14 cellular contexts compared by ENCODE assay signal in genomic region chr19:31096047-31096446, GRCh38.
"Had no signal": no experiment of that assay in that cellular context is flagged by ENCODE, and none has a peak within 500 bp of the region (broad histone marks: within the 10 kb centered on the region; RNA-seq: fewer than 3 reads in every experiment).

No MANE protein-coding gene starts in this region.

- H3K27ac Mint-ChIP-seq: activated B cell treated with CpG ODN at 0.5 μM for 24 hours; activated CD4-positive, alpha-beta T cell treated with anti-CD3 and anti-CD28 coated beads, Interleukin-2, amount 10 ng/mL, durations not matched to agents 24 days and 14 days; activated T-helper 17 cell treated with anti-CD3 and anti-CD28 coated beads, Interleukin-2, amount 50 U/mL, for 72 hours; stimulated activated memory B cell treated with anti-CD40 and anti-IgM and Interleukin-4, amounts not matched to agents 10 μg/mL and 1 μg/mL and 100 μg/mL, for 72 hours; T-helper 1 cell treated with Interleukin-12 subunit alpha and Interleukin-12 subunit beta and Interleukin-4 antibody, amounts not matched to agents 30 μg/mL and 1 μg/mL, for 36 hours had no signal

- ATAC-seq: activated T-helper 17 cell treated with anti-CD3 and anti-CD28 coated beads, Interleukin-2, amount 50 U/mL, for 72 hours; left lobe of liver; stimulated activated memory B cell treated with anti-CD40 and anti-IgM and Interleukin-4, amounts not matched to agents 10 μg/mL and 1 μg/mL and 100 μg/mL, for 72 hours had no signal

- H3K27ac ChIP-seq: adrenal gland, neutrophil, spleen, tibial nerve had no signal

- H3K36me3 ChIP-seq: adrenal gland, neutrophil, spleen, tibial nerve had no signal

- DNase-seq: activated B cell treated with CpG ODN at 0.5 μM for 24 hours; activated CD4-positive, alpha-beta T cell treated with anti-CD3 and anti-CD28 coated beads, Interleukin-2, amount 10 ng/mL, durations not matched to agents 24 days and 14 days; activated CD8-positive, alpha-beta memory T cell treated with anti-CD3 and anti-CD28 coated beads for 24 hours; activated naive CD4-positive, alpha-beta T cell treated with anti-CD3 and anti-CD28 coated beads, Interleukin-2, amount 50 U/mL, for 16 hours; adrenal gland; dermis blood vessel endothelial cell; spleen; stimulated activated CD4-positive, alpha-beta T cell treated with anti-CD3 and anti-CD28 coated beads, Interleukin-1b, Interleukin-23, amount 100 ng/mL, for 48 hours had no signal

- H3K4me1 ChIP-seq: adrenal gland, tibial nerve had no signal

- H3K9me3 Mint-ChIP-seq: activated CD4-positive, alpha-beta T cell treated with anti-CD3 and anti-CD28 coated beads, Interleukin-2, amount 10 ng/mL, durations not matched to agents 24 days and 14 days; activated T-helper 17 cell treated with anti-CD3 and anti-CD28 coated beads, Interleukin-2, amount 50 U/mL, for 72 hours; T-helper 1 cell treated with Interleukin-12 subunit alpha and Interleukin-12 subunit beta and Interleukin-4 antibody, amounts not matched to agents 30 μg/mL and 1 μg/mL, for 36 hours had no signal

- H3K4me3 Mint-ChIP-seq: activated B cell treated with CpG ODN at 0.5 μM for 24 hours; activated CD4-positive, alpha-beta T cell treated with anti-CD3 and anti-CD28 coated beads, Interleukin-2, amount 10 ng/mL, durations not matched to agents 24 days and 14 days; activated T-helper 17 cell treated with anti-CD3 and anti-CD28 coated beads, Interleukin-2, amount 50 U/mL, for 72 hours; stimulated activated memory B cell treated with anti-CD40 and anti-IgM and Interleukin-4, amounts not matched to agents 10 μg/mL and 1 μg/mL and 100 μg/mL, for 72 hours; T-helper 1 cell treated with Interleukin-12 subunit alpha and Interleukin-12 subunit beta and Interleukin-4 antibody, amounts not matched to agents 30 μg/mL and 1 μg/mL, for 36 hours had no signal

- H3K4me1 Mint-ChIP-seq: activated B cell treated with CpG ODN at 0.5 μM for 24 hours; activated CD4-positive, alpha-beta T cell treated with anti-CD3 and anti-CD28 coated beads, Interleukin-2, amount 10 ng/mL, durations not matched to agents 24 days and 14 days; activated T-helper 17 cell treated with anti-CD3 and anti-CD28 coated beads, Interleukin-2, amount 50 U/mL, for 72 hours; stimulated activated memory B cell treated with anti-CD40 and anti-IgM and Interleukin-4, amounts not matched to agents 10 μg/mL and 1 μg/mL and 100 μg/mL, for 72 hours had no signal

- H3K27me3 ChIP-seq: adrenal gland, neutrophil, spleen, tibial nerve had no signal

- H3K9me3 ChIP-seq: adrenal gland, neutrophil, spleen, tibial nerve had no signal

- H3K36me3 Mint-ChIP-seq: stimulated activated memory B cell treated with anti-CD40 and anti-IgM and Interleukin-4, amounts not matched to agents 10 μg/mL and 1 μg/mL and 100 μg/mL, for 72 hours had no signal

- H3K27me3 Mint-ChIP-seq: activated B cell treated with CpG ODN at 0.5 μM for 24 hours; activated CD4-positive, alpha-beta T cell treated with anti-CD3 and anti-CD28 coated beads, Interleukin-2, amount 10 ng/mL, durations not matched to agents 24 days and 14 days; stimulated activated memory B cell treated with anti-CD40 and anti-IgM and Interleukin-4, amounts not matched to agents 10 μg/mL and 1 μg/mL and 100 μg/mL, for 72 hours had no signal

- H3K4me3 ChIP-seq: adrenal gland, spleen, tibial nerve had no signal
